In the genomic region with DNA sequence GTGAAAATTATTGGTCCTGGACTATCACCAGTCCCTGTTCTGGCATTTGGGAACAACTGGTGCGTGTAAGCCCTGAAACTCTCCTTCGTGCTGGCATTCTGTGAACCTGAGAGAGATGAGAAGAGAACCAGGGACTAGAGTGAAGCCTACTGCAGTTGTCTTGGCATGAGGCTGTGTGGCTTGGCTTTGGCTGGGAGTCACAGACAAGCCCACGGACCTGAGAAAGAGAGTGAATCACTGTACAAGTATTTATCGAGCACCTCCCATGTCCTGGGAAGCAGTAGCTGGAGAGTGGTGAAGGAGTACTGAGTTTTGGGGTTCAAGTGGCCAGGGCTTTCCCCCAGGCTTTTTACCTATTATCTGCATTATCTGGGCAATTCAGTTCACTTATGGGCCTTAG, we compare ENCODE assay signal across 19 cellular contexts.
DNase-seq lines count a peak whose midpoint lies in the region; ATAC-seq, FAIRE-seq and TF ChIP-seq lines count a peak whose summit lies in the region.
"Had no signal": no experiment of that assay in that cellular context is flagged by ENCODE, and none has a peak within 500 bp of the region (broad histone marks: within the 10 kb centered on the region; RNA-seq: fewer than 3 reads in every experiment).

No MANE protein-coding gene starts in this region.

- H2AFZ ChIP-seq in HepG2 (ENCODE audit: low read length) = no peak overlapping the region
- no peak overlapping the region for H2AFZ ChIP-seq in astrocyte (ENCODE audit: low read depth, low read length)

- no peak overlapping the region for H3K9ac ChIP-seq in HepG2 (ENCODE audit: insufficient read depth, low read depth, low read length)
- no peak overlapping the region for H3K9ac ChIP-seq in astrocyte (ENCODE audit: low read length)

- H3K79me2 ChIP-seq in HepG2 (ENCODE audit: insufficient read depth, low read length) (no peaks in the 10 kb centered on the region), astrocyte (ENCODE audit: insufficient read depth, low read length) (no peaks in the 10 kb centered on the region)

- H3K36me3 Mint-ChIP-seq in astrocyte (ENCODE audit: low read depth, unreplicated experiment) = no peaks in the 10 kb centered on the region
- H3K36me3 Mint-ChIP-seq: natural killer cell had no signal

- BruUV-seq in HepG2 (replicated peaks; lab: Mats Ljungman, UMichigan) = no TSS peak

- no peak overlapping the region for H3K4me3 Mint-ChIP-seq in astrocyte (ENCODE audit: unreplicated experiment)
- H3K4me3 Mint-ChIP-seq: activated T-helper 1 cell treated with anti-CD3 and anti-CD28 coated beads, Interleukin-12 subunit alpha, Interleukin-12 subunit beta, Interleukin-2, Interleukin-4 antibody, amounts not matched to agents 30 ng/mL and 10 ng/mL and 1 ng/mL, durations not matched to agents 14 hours and 24 hours and 36 hours; natural killer cell had no signal

- POLR2A ChIA-PET in HepG2 (lab: Yijun Ruan, JAX) = interaction anchor here (1.7 kb wide), 1 partner anchor 64 kb away, joined by 5 read pairs; no protein-coding TSS in a partner anchor

- H3K27ac Mint-ChIP-seq in astrocyte (ENCODE audit: unreplicated experiment) = peak overlapping the region; percentile 70
- H3K27ac Mint-ChIP-seq: activated T-helper 1 cell treated with anti-CD3 and anti-CD28 coated beads, Interleukin-12 subunit alpha, Interleukin-12 subunit beta, Interleukin-2, Interleukin-4 antibody, amounts not matched to agents 30 ng/mL and 10 ng/mL and 1 ng/mL, durations not matched to agents 14 hours and 24 hours and 36 hours; natural killer cell had no signal

- no peaks in the 10 kb centered on the region for H3K36me3 ChIP-seq in HepG2 (replicated peaks in 1 of 2; ENCODE audit: control insufficient read depth in 1 of 2, insufficient read depth in 2 of 2, low read length in 2 of 2)
- H3K36me3 ChIP-seq in right lobe of liver = no peaks in the 10 kb centered on the region
- H3K36me3 ChIP-seq in astrocyte (ENCODE audit: insufficient read depth, low read length) = no peaks in the 10 kb centered on the region
- H3K36me3 ChIP-seq in stomach = peaks cover 0 to 5% (median 0%) of the 10 kb centered on the region in 4 donors
- H3K36me3 ChIP-seq: breast epithelium, upper lobe of left lung had no signal

- H3K27me3 ChIP-seq in HepG2 (ENCODE audit: control insufficient read depth in 1 of 2, insufficient read depth in 2 of 2, low read length in 2 of 2) = no peaks in the 10 kb centered on the region
- no peaks in the 10 kb centered on the region for H3K27me3 ChIP-seq in right lobe of liver
- H3K27me3 ChIP-seq in astrocyte (ENCODE audit: insufficient read depth, low read length) = no peaks in the 10 kb centered on the region
- H3K27me3 ChIP-seq in stomach = no peaks in the 10 kb centered on the region
- H3K27me3 ChIP-seq: breast epithelium, spleen, upper lobe of left lung had no signal

- DNase-seq in HepG2 (ENCODE audit: low spot score) (no peak), right lobe of liver (no peak), astrocyte (ENCODE audit: low read depth) (peak; percentile 93), hepatic stellate cell (ENCODE audit: low spot score) (peak; percentile 41), posterior vena cava (ENCODE audit: low spot score) (no peak), GM12892 (ENCODE audit: insufficient read length) (no peak), stomach (no peak), middle frontal gyrus (ENCODE audit: extremely low spot score, low spot score) (no peak)
- DNase-seq: activated CD4-positive, alpha-beta T cell treated with anti-CD3 and anti-CD28 coated beads for 48 hours; DMS53; Kasumi-1; natural killer cell; spleen; T-helper 1 cell; upper lobe of left lung had no signal

- TF ChIP-seq EP300 in HepG2 (IDR thresholded peaks at IDR 0.05; ENCODE audit: low read depth in 2 of 2, low read length in 2 of 2) (no peak), HepG2 (CRISPR knock-in tag; IDR thresholded peaks at IDR 0.05; ENCODE audit: borderline replicate concordance) (no peak), stomach (IDR thresholded peaks at IDR 0.05) (no peak)

- H3K4me1 Mint-ChIP-seq in astrocyte (ENCODE audit: low read depth, unreplicated experiment) = peaks cover 33% of the 10 kb centered on the region

- intact Hi-C loops in HepG2 (cut with micrococcal nuclease; ENCODE audit: unreplicated experiment) (no loop called here), right lobe of liver (cut with DNase I) (no loop called here), posterior vena cava (cut with DNase I) (no loop called here), stomach (cut with DNase I; ENCODE audit: low total_unique reads) (no loop called here)

- in situ Hi-C loops in HepG2 (cut with HindIII; ENCODE audit: extremely low pct_ligation_motif_present, low pct_unique_long_range_greater_than_20kb) = no loop called here

- H3K4me2 ChIP-seq in HepG2 (ENCODE audit: low read depth, low read length) (no peak overlapping the region), astrocyte (ENCODE audit: low read length) (peak overlapping the region; percentile 27)
- H3K4me2 ChIP-seq: A549 had no signal

- H3K9me3 ChIP-seq in HepG2 (ENCODE audit: low read length) = no peaks in the 10 kb centered on the region
- H3K9me3 ChIP-seq in right lobe of liver = no peaks in the 10 kb centered on the region
- H3K9me3 ChIP-seq in astrocyte (ENCODE audit: insufficient read depth, low read depth, low read length) = no peaks in the 10 kb centered on the region
- no peaks in the 10 kb centered on the region for H3K9me3 ChIP-seq in stomach
- H3K9me3 ChIP-seq: A549, breast epithelium, spleen, upper lobe of left lung had no signal

- H3K4me3 ChIP-seq in HepG2 (replicated peaks in 1 of 3; ENCODE audit: insufficient read depth in 1 of 3, low read depth in 2 of 3, low read length in 3 of 3) = no peak overlapping the region
- H3K4me3 ChIP-seq in right lobe of liver = no peak overlapping the region
- H3K4me3 ChIP-seq in astrocyte (ENCODE audit: insufficient read depth, low read depth, low read length) = no peak overlapping the region
- H3K4me3 ChIP-seq in stomach = no peak overlapping the region
- H3K4me3 ChIP-seq: A549, breast epithelium, spleen, upper lobe of left lung had no signal

- H4K20me1 ChIP-seq in HepG2 (ENCODE audit: insufficient read depth, low read length) (no peaks in the 10 kb centered on the region), astrocyte (ENCODE audit: insufficient read depth, low read length) (no peaks in the 10 kb centered on the region)

- H3K27me3 Mint-ChIP-seq in astrocyte (ENCODE audit: low read depth, unreplicated experiment) = no peaks in the 10 kb centered on the region

- CTCF ChIA-PET in HepG2 (lab: Yijun Ruan, JAX; ENCODE audit: low intra/inter-chr PET ratio, low total read pairs) = no interaction called here

- no peak for FAIRE-seq in HepG2 (lab: Jason Lieb, UNC)
- FAIRE-seq in astrocyte (lab: Jason Lieb, UNC) = peak; percentile 52
- no peak for FAIRE-seq in GM12892 (lab: Jason Lieb, UNC)
- FAIRE-seq: A549, endothelial cell of umbilical vein had no signal

- no peak for TF ChIP-seq RAD21 in HepG2 (CRISPR knock-in tag; IDR thresholded peaks at IDR 0.05)

- TF ChIP-seq CTCF in HepG2 (CRISPR knock-in tag; IDR thresholded peaks at IDR 0.05) (no peak), right lobe of liver (IDR thresholded peaks at IDR 0.05) (no peak), astrocyte (IDR thresholded peaks at IDR 0.05; ENCODE audit: insufficient read depth, low read depth, low read length) (no peak), stomach (IDR thresholded peaks at IDR 0.05) (no peak)

- H3K4me1 ChIP-seq in HepG2 (ENCODE audit: insufficient read depth, low read length) (peaks cover 55% of the 10 kb centered on the region), right lobe of liver (no peaks in the 10 kb centered on the region), astrocyte (ENCODE audit: insufficient read depth, low read length) (peaks cover 16% of the 10 kb centered on the region), stomach (peaks cover 0 to 3% (median 0%) of the 10 kb centered on the region in 4 donors)
- H3K4me1 ChIP-seq: breast epithelium, spleen, upper lobe of left lung had no signal

- WGBS in HepG2 (ENCODE audit: low lambda C conversion rate) = 97% methylated on average over 4 of the region's 4 CpGs
- 79% methylated on average over 4 of the region's 4 CpGs for WGBS in right lobe of liver (ENCODE audit: insufficient coverage, low coverage, low lambda C conversion rate, missing lambda C conversion rate)
- WGBS in stomach, 5 donors = 81 to 90% (median 85%) methylated on average over 4 of the region's 4 CpGs

- peak overlapping the region; percentile 51 for H3K27ac ChIP-seq in HepG2 (ENCODE audit: extremely low read length, insufficient read depth, low read length)
- no peak overlapping the region for H3K27ac ChIP-seq in right lobe of liver
- H3K27ac ChIP-seq in astrocyte (ENCODE audit: low read depth, low read length) = peak overlapping the region; percentile 11
- no peak overlapping the region for H3K27ac ChIP-seq in stomach
- H3K27ac ChIP-seq: A549, spleen, upper lobe of left lung had no signal

- no peak for ATAC-seq in HepG2
- no peak for ATAC-seq in right lobe of liver
- ATAC-seq: A549, natural killer cell had no signal

- no peak for TF ChIP-seq POLR2A in HepG2 (IDR thresholded peaks at IDR 0.05; ENCODE audit: insufficient read depth in 1 of 2, low read depth in 2 of 2, low read length in 2 of 2)
- TF ChIP-seq POLR2A in right lobe of liver (IDR thresholded peaks at IDR 0.05) = no peak
- TF ChIP-seq POLR2A in GM12892 (IDR thresholded peaks at IDR 0.05; ENCODE audit: low read depth, low read length) = no peak
- no peak for TF ChIP-seq POLR2A in stomach (IDR thresholded peaks at IDR 0.05)

- H3K9me3 Mint-ChIP-seq in astrocyte (ENCODE audit: unreplicated experiment) = no peaks in the 10 kb centered on the region
- H3K9me3 Mint-ChIP-seq: activated T-helper 1 cell treated with anti-CD3 and anti-CD28 coated beads, Interleukin-12 subunit alpha, Interleukin-12 subunit beta, Interleukin-2, Interleukin-4 antibody, amounts not matched to agents 30 ng/mL and 10 ng/mL and 1 ng/mL, durations not matched to agents 14 hours and 24 hours and 36 hours; natural killer cell had no signal

TF ChIP-seq in HepG2, 621 proteins besides CTCF, POLR2A, EP300 and RAD21:
- TF ChIP-seq ZSCAN25 (CRISPR knock-in tag; IDR thresholded peaks at IDR 0.05) (no peak), FOSL2 (CRISPR knock-in tag; IDR thresholded peaks at IDR 0.05) (0 out of 2 replicates have a peak, but pooled peaks have one; percentile 18)

Comparison
In these comparisons a context has a peak if more than half of its experiments do, and no peak if none do; other contexts are left out.
1. H3K27ac ChIP-seq: peak in HepG2 (single experiment) and astrocyte (single experiment); none in right lobe of liver (0 of 3) and stomach (0 of 5).
2. DNase-seq: peak in astrocyte (single experiment) and hepatic stellate cell (single experiment); none in HepG2 (single experiment), right lobe of liver (0 of 3), posterior vena cava (single experiment), GM12892 (single experiment), stomach (single experiment) and middle frontal gyrus (single experiment).